ENCODE assay signal across 13 cellular contexts in genomic region chr3:149417174-149417573, GRCh38. TPM values are rescaled to one million over a fixed set of nuclear protein-coding genes. Genes with fewer than 3 reads are reported as not detected.
DNase-seq lines count a peak whose midpoint lies in the region; ATAC-seq and TF ChIP-seq lines count a peak whose summit lies in the region.
"Had no signal": no experiment of that assay in that cellular context is flagged by ENCODE, and none has a peak within 500 bp of the region (broad histone marks: within the 10 kb centered on the region; RNA-seq: fewer than 3 reads in every experiment).

No MANE protein-coding gene starts in this region.

- in situ Hi-C loops in GM13976 (cut with MboI; ENCODE audit: low sequenced_read_pairs, unreplicated experiment), result no loop called here

- DNase-seq in GM13976 (ENCODE audit: low spot score) (peak; percentile 39), HuH-7 (ENCODE audit: low spot score) (no peak), dorsolateral prefrontal cortex (no peak), cortex of kidney (lab: John Stamatoyannopoulos, UW) (no peak)
- DNase-seq in activated CD4-positive, alpha-beta T cell treated with anti-CD3 and anti-CD28 coated beads, Interleukin-2, amount 50 U/mL, for 4 hours, result no peak
- DNase-seq: AML-193, GDM1, NCI-H1105 treated with DMSO at 0.1 percent for 48 hours had no signal

- intact Hi-C loops in dorsolateral prefrontal cortex (cut with DNase I), result no loop called here

- no peak overlapping the region for H3K27ac ChIP-seq in dorsolateral prefrontal cortex
- H3K27ac ChIP-seq: neutrophil had no signal

- TF ChIP-seq CTCF in GM13976 (IDR thresholded peaks at IDR 0.05; ENCODE audit: borderline replicate concordance, control extremely low read depth, extremely low read depth, insufficient read depth, missing control alignments) (no peak), dorsolateral prefrontal cortex (IDR thresholded peaks at IDR 0.05 in 54 of 56, conservative IDR thresholded peaks at IDR 0.05 in 2 of 56; ENCODE audit: low read depth in 1 of 56, partially characterized antibody in 56 of 56) (no peak)

- H3K4me3 ChIP-seq in dorsolateral prefrontal cortex, result no peak overlapping the region

- H3K27me3 ChIP-seq in dorsolateral prefrontal cortex, result peaks cover 0 to 4% (median 0%) of the 10 kb centered on the region in 45 donors
- H3K27me3 ChIP-seq: neutrophil had no signal

- peak; percentile 83 for ATAC-seq in GM19463 (IDR thresholded peaks at IDR 0.05; ENCODE audit: unreplicated experiment)
- peak; percentile 73 for ATAC-seq in HG02885 (IDR thresholded peaks at IDR 0.05; ENCODE audit: poor library complexity, unreplicated experiment)
- ATAC-seq in HG03571 (IDR thresholded peaks at IDR 0.05; ENCODE audit: unreplicated experiment), result peak; percentile 94

RNA-seq across cellular contexts. Expression of gene TM4SF1, which starts 39.7 kb away (rescaled TPM):
- total RNA-seq in dorsolateral prefrontal cortex, result 10 to 100 TPM in 115 of 120 experiments, 1 to 10 TPM in 5; 6.9 to 85.9 (median 26.6) TPM
- total RNA-seq: T-helper 2 cell treated with Interferon-gamma antibody and Interleukin-4, amounts not matched to agents 100 ng/mL and 5 ng/mL, for 36 hours had no signal

RNA-seq across cellular contexts. Expression of gene TM4SF4, which starts 57.3 kb away (rescaled TPM):
- not detected for total RNA-seq in dorsolateral prefrontal cortex
- total RNA-seq: T-helper 2 cell treated with Interferon-gamma antibody and Interleukin-4, amounts not matched to agents 100 ng/mL and 5 ng/mL, for 36 hours had no signal
